8 cellular contexts compared by ENCODE assay signal in genomic region chr17:2786176-2786881, GRCh38. TPM values are rescaled to one million over a fixed set of nuclear protein-coding genes. Genes with fewer than 3 reads are reported as not detected.
DNase-seq lines count a peak whose midpoint lies in the region; ATAC-seq and TF ChIP-seq lines count a peak whose summit lies in the region.

No MANE protein-coding gene starts in this region.

- intact Hi-C loops in activated CD4-positive, alpha-beta T cell treated with anti-CD3 and anti-CD28 coated beads for 36 hours (cut with DNase I, micrococcal nuclease): loop anchor here (1.0 to 5.0 kb wide), 8 partner anchors 28 to 226 kb away; partner anchors contain the start of gene CLUH (in 1 of the 2)

- POLR2A ChIA-PET in activated CD4-positive, alpha-beta T cell treated with anti-CD3 and anti-CD28 coated beads for 36 hours (lab: Charles Lee): no interaction called here

- TF ChIP-seq CTCF in GM12873 (IDR thresholded peaks at IDR 0.05; ENCODE audit: insufficient read depth, low read depth, low read length, missing control alignments) (peak; percentile 94), chondrocyte (IDR thresholded peaks at IDR 0.05) (peak; percentile 87)

- H3K27ac Mint-ChIP-seq in activated CD4-positive, alpha-beta T cell treated with anti-CD3 and anti-CD28 coated beads for 36 hours: peak overlapping the region; percentile 31
- H3K27ac Mint-ChIP-seq in chondrocyte (ENCODE audit: unreplicated experiment): no peak overlapping the region

- DNase-seq in HK-2 (ENCODE audit: unreplicated experiment): peak; percentile 91
- peak; percentile 88 for DNase-seq in NCI-H69 (lab: John Stamatoyannopoulos, UW)
- DNase-seq in activated CD4-positive, alpha-beta T cell treated with anti-CD3 and anti-CD28 coated beads for 36 hours: peak; percentile 96
- DNase-seq in chondrocyte (ENCODE audit: low spot score): no peak
- DNase-seq in left kidney (ENCODE audit: low read depth, low spot score): peak; percentile 97
- peak; percentile 95 to 97 for DNase-seq in stimulated activated CD4-positive, alpha-beta T cell treated with anti-CD3 and anti-CD28 coated beads, Interleukin-2, amount 100 ng/mL, for 48 hours

- H3K4me1 Mint-ChIP-seq in activated CD4-positive, alpha-beta T cell treated with anti-CD3 and anti-CD28 coated beads for 36 hours: peaks cover 3% of the 10 kb centered on the region
- H3K4me1 Mint-ChIP-seq in chondrocyte (ENCODE audit: low read depth): no peaks in the 10 kb centered on the region

- H3K4me3 Mint-ChIP-seq in activated CD4-positive, alpha-beta T cell treated with anti-CD3 and anti-CD28 coated beads for 36 hours: no peak overlapping the region
- no peak overlapping the region for H3K4me3 Mint-ChIP-seq in chondrocyte (ENCODE audit: unreplicated experiment)

- no peaks in the 10 kb centered on the region for H3K36me3 Mint-ChIP-seq in activated CD4-positive, alpha-beta T cell treated with anti-CD3 and anti-CD28 coated beads for 36 hours (ENCODE audit: low read depth)
- H3K36me3 Mint-ChIP-seq in chondrocyte (ENCODE audit: low read depth): no peaks in the 10 kb centered on the region

- peak; percentile 100 for ATAC-seq in activated CD4-positive, alpha-beta T cell treated with anti-CD3 and anti-CD28 coated beads for 36 hours
- no peak for ATAC-seq in HG03108 (IDR thresholded peaks at IDR 0.05; ENCODE audit: unreplicated experiment)

- CTCF ChIA-PET in activated CD4-positive, alpha-beta T cell treated with anti-CD3 and anti-CD28 coated beads for 36 hours (lab: Charles Lee): interaction anchor here (0.6 to 2.6 kb wide), 24 partner anchors 8 to 850 kb away, joined by 3 to 15 read pairs (median 4); partner anchors contain the start of genes CTNS, RAP1GAP2 and SHPK

- H3K27me3 Mint-ChIP-seq in activated CD4-positive, alpha-beta T cell treated with anti-CD3 and anti-CD28 coated beads for 36 hours: peaks cover 7% of the 10 kb centered on the region
- peaks cover 6% of the 10 kb centered on the region for H3K27me3 Mint-ChIP-seq in chondrocyte (ENCODE audit: low read depth)

- no peaks in the 10 kb centered on the region for H3K9me3 Mint-ChIP-seq in activated CD4-positive, alpha-beta T cell treated with anti-CD3 and anti-CD28 coated beads for 36 hours (ENCODE audit: low read depth)
- peaks cover 2% of the 10 kb centered on the region for H3K9me3 Mint-ChIP-seq in chondrocyte (ENCODE audit: low read depth)

RNA-seq across cellular contexts. Expression of gene RAP1GAP2, which starts 9.9 kb away (rescaled TPM):
- total RNA-seq in activated CD4-positive, alpha-beta T cell treated with anti-CD3 and anti-CD28 coated beads for 36 hours: under 1 TPM; 0.64 to 0.86 TPM
- 3.3 to 5.5 TPM (median 3.4 TPM) in 3 replicates for total RNA-seq in chondrocyte

RNA-seq across cellular contexts. Expression of gene CCDC92B, which starts 36.9 kb away (rescaled TPM):
- not detected for total RNA-seq in activated CD4-positive, alpha-beta T cell treated with anti-CD3 and anti-CD28 coated beads for 36 hours
- total RNA-seq in chondrocyte: 0.07 TPM in 1 of 3 replicates, not detected in the others
